Comparison of ENCODE assay signal across 1 cellular context in genomic region chr4:119841361-119841760, GRCh38.
TF ChIP-seq lines count a peak whose summit lies in the region.

No MANE protein-coding gene starts in this region.

TF ChIP-seq in IMR-90, 13 proteins besides CTCF, POLR2A, EP300 and RAD21:
- TF ChIP-seq SMC3 (IDR thresholded peaks at IDR 0.05; ENCODE audit: low read depth, low read length) = no peak
- no peak for TF ChIP-seq FOS (IDR thresholded peaks at IDR 0.05; ENCODE audit: low read depth, low read length)
- TF ChIP-seq CEBPB (IDR thresholded peaks at IDR 0.05; ENCODE audit: low read depth, low read length) = no peak
